13 cellular contexts compared by ENCODE assay signal in the genomic region with DNA sequence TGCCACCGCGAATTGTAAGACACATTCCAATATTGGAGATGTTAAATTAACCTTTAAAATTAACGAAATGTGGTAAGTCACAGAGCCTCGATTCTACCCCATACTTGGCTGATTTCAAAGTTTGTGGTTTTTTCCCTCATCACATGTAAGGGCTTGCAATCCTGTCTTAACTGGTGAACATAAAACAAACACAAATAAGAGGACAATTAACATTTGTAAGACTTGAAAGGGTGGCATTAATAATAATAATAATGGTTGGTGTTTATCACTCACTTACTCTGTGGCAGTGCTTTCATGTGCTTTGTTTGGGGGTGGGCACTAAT. TPM values are rescaled to one million over a fixed set of nuclear protein-coding genes. Genes with fewer than 3 reads are reported as not detected.
DNase-seq lines count a peak whose midpoint lies in the region; FAIRE-seq and TF ChIP-seq lines count a peak whose summit lies in the region.
"Had no signal": no experiment of that assay in that cellular context is flagged by ENCODE, and none has a peak within 500 bp of the region (broad histone marks: within the 10 kb centered on the region; RNA-seq: fewer than 3 reads in every experiment).

No MANE protein-coding gene starts in this region.

- peak overlapping the region; percentile 97 for H3K27ac Mint-ChIP-seq in HFFc6
- H3K27ac Mint-ChIP-seq: activated naive CD8-positive, alpha-beta T cell treated with anti-CD3 and anti-CD28 coated beads for 36 hours had no signal

- H3K27ac ChIP-seq in ascending aorta (peak overlapping the region; percentile 73 to 76), hepatocyte (no peak overlapping the region), spleen (peak overlapping the region in 5 of 8 donors; percentile 9 to 82 (median 70))

- peaks cover 77% of the 10 kb centered on the region for H3K79me2 ChIP-seq in hepatocyte

- TF ChIP-seq POLR2A in spleen (IDR thresholded peaks at IDR 0.05) (no peak), H54 (IDR thresholded peaks at IDR 0.05; ENCODE audit: low read depth, low read length) (no peak)

- no peaks in the 10 kb centered on the region for H3K9me3 Mint-ChIP-seq in HFFc6
- H3K9me3 Mint-ChIP-seq: activated naive CD8-positive, alpha-beta T cell treated with anti-CD3 and anti-CD28 coated beads for 36 hours had no signal

- no peak for FAIRE-seq in H54 (lab: Jason Lieb, UNC)

- peak overlapping the region; percentile 85 for H3K4me3 Mint-ChIP-seq in HFFc6
- H3K4me3 Mint-ChIP-seq: activated naive CD8-positive, alpha-beta T cell treated with anti-CD3 and anti-CD28 coated beads for 36 hours had no signal

- H3K4me1 Mint-ChIP-seq in HFFc6 (ENCODE audit: low read depth): peaks cover 90% of the 10 kb centered on the region

- peak overlapping the region; percentile 65 for H3K4me2 ChIP-seq in hepatocyte

- no peaks in the 10 kb centered on the region for H3K9me2 ChIP-seq in hepatocyte (replicated peaks; ENCODE audit: insufficient read depth)

- H3K36me3 Mint-ChIP-seq in HFFc6 (ENCODE audit: low read depth): peaks cover 22% of the 10 kb centered on the region
- H3K36me3 Mint-ChIP-seq: activated naive CD8-positive, alpha-beta T cell treated with anti-CD3 and anti-CD28 coated beads for 36 hours had no signal

- 88% methylated on average over 4 of the region's 4 CpGs for WGBS in hepatocyte (ENCODE audit: low lambda C conversion rate, missing lambda C conversion rate)
- WGBS in spleen, 5 donors: 62 to 70% (median 68%) methylated on average over 4 of the region's 4 CpGs

- H3K27me3 Mint-ChIP-seq in HFFc6 (ENCODE audit: insufficient read depth): peaks cover 2% of the 10 kb centered on the region; the same call in 1 of the 2 replicates

- intact Hi-C loops in ascending aorta (cut with DNase I) (no loop called here), spleen (cut with DNase I; ENCODE audit: low total_unique reads) (no loop called here)

- H3K4me3 ChIP-seq in ascending aorta (no peak overlapping the region), hepatocyte (no peak overlapping the region), spleen (no peak overlapping the region)

- no peaks in the 10 kb centered on the region for H3K27me3 ChIP-seq in ascending aorta
- H3K27me3 ChIP-seq in hepatocyte: no peaks in the 10 kb centered on the region
- H3K27me3 ChIP-seq in spleen (replicated peaks in 1 of 7): no peaks in the 10 kb centered on the region

- H3K36me3 ChIP-seq in ascending aorta (no peaks in the 10 kb centered on the region), hepatocyte (replicated peaks; ENCODE audit: insufficient read depth, low read depth) (no peaks in the 10 kb centered on the region), spleen (no peaks in the 10 kb centered on the region)

- DNase-seq in HFFc6: no peak
- no peak for DNase-seq in ascending aorta (ENCODE audit: low spot score in 2 of 2)
- DNase-seq in hepatocyte (ENCODE audit: low spot score): no peak
- DNase-seq in spleen: no peak
- no peak for DNase-seq in H54 (ENCODE audit: insufficient read length, low spot score)
- DNase-seq in midbrain (lab: John Stamatoyannopoulos, UW): no peak
- DNase-seq in NCI-H1930 (lab: John Stamatoyannopoulos, UW): no peak
- DNase-seq in KBM-7: no peak
- DNase-seq: activated CD4-positive, CD25-positive, alpha-beta regulatory T cell treated with anti-CD3 and anti-CD28 coated beads, Interleukin-2, amount 50 U/mL, for 72 hours; activated CD8-positive, alpha-beta memory T cell treated with anti-CD3 and anti-CD28 coated beads, Interleukin-2, amount 50 U/mL, for 4 hours; activated naive CD8-positive, alpha-beta T cell treated with anti-CD3 and anti-CD28 coated beads for 36 hours; stimulated activated CD4-positive, alpha-beta T cell treated with anti-CD3 and anti-CD28 coated beads, Interleukin-2, amount 100 ng/mL, for 24 hours; stimulated activated CD8-positive, alpha-beta memory T cell treated with anti-CD3 and anti-CD28 coated beads, Interleukin-4, amount 100 ng/mL, for 48 hours had no signal

- H2AFZ ChIP-seq in hepatocyte: no peak overlapping the region

- H3K4me1 ChIP-seq in ascending aorta (peaks cover 9 to 71% of the 10 kb centered on the region in 2 donors), hepatocyte (ENCODE audit: insufficient read depth) (peaks cover 33% of the 10 kb centered on the region), spleen (peaks cover 22 to 61% (median 36%) of the 10 kb centered on the region in 6 donors)

- in situ Hi-C loops in KBM-7 (cut with MboI; ENCODE audit: low pct_unique_long_range_greater_than_20kb, low sequenced_read_pairs): no loop called here

- H3K9me3 ChIP-seq in ascending aorta (no peaks in the 10 kb centered on the region), hepatocyte (ENCODE audit: low read depth) (no peaks in the 10 kb centered on the region), spleen (no peaks in the 10 kb centered on the region)

- no peaks in the 10 kb centered on the region for H4K20me1 ChIP-seq in hepatocyte (ENCODE audit: insufficient read depth, poor library complexity, severe bottlenecking)

- no peak for TF ChIP-seq CTCF in HFFc6 (IDR thresholded peaks at IDR 0.05)
- TF ChIP-seq CTCF in ascending aorta (IDR thresholded peaks at IDR 0.05): no peak
- no peak for TF ChIP-seq CTCF in hepatocyte (IDR thresholded peaks at IDR 0.05; ENCODE audit: poor library complexity)
- TF ChIP-seq CTCF in spleen (IDR thresholded peaks at IDR 0.05 in 8 of 11, conservative IDR thresholded peaks at IDR 0.05 in 3 of 11): no peak

RNA-seq across cellular contexts. Expression of gene PPFIBP1, which starts 26.6 kb away (rescaled TPM):
- 100 to 1,000 TPM in 2 of 6 experiments, 10 to 100 TPM in 4; 79.1 to 104 (median 92.0) TPM for total RNA-seq in HFFc6 (2021; fragmentation: NEBNext Ultra II Directional; extraction: Animal tissue kit (Norgen Biotek cat#: 25700))
- total RNA-seq in ascending aorta (56.4 TPM), hepatocyte (38.6 and 42.4 TPM in 2 replicates), spleen (100 to 1,000 TPM in 5 of 7 donors, 10 to 100 TPM in 2; 71.4 to 182 (median 121) TPM)
- polyA plus RNA-seq in hepatocyte (23.9 and 26.1 TPM in 2 replicates), spleen (10 to 100 TPM in 1 of 3 donors, 1 to 10 TPM in 2; 3.7 to 10.7 (median 4.1) TPM)
